Comparison of ENCODE assay signal across 28 cellular contexts in the genomic region with DNA sequence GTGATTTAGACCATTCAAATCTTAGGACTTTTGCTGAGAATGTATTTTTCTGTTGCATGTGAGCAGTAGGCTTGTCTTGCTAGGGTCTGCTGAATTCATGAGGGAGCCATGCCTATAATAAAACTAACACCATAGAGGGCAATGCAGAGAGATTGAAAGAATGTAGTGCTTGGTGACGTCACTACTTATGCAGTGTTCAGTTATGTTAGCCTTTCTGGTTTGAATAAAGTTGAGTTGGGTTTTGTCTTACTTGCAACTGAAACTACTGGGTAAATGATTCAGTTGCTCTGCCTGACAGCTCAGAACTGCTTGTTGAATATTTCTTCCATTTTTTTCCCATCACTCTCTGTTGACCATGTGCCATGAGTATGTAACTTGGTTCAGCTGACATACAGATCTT.
"Had no signal": no experiment of that assay in that cellular context is flagged by ENCODE, and none has a peak within 500 bp of the region (broad histone marks: within the 10 kb centered on the region; RNA-seq: fewer than 3 reads in every experiment).

No MANE protein-coding gene starts in this region.

- ATAC-seq: activated CD4-positive, CD25-positive, alpha-beta regulatory T cell treated with anti-CD3 and anti-CD28 coated beads, Interleukin-2, amount 50 U/mL, for 24 hours; effector memory CD8-positive, alpha-beta T cell; heart left ventricle; left lung; stimulated activated effector memory CD8-positive, alpha-beta T cell treated with anti-CD3 and anti-CD28 coated beads, Interleukin-12 subunit alpha, Interleukin-12 subunit beta, amount 100 ng/mL, for 72 hours; stimulated activated naive CD8-positive, alpha-beta T cell treated with anti-CD3 and anti-CD28 coated beads, Interleukin-15, amount 100 ng/mL, for 72 hours had no signal

- H3K27me3 ChIP-seq: adrenal gland, heart left ventricle, sigmoid colon, thyroid gland, upper lobe of left lung had no signal

- DNase-seq: activated CD4-positive, alpha-beta T cell treated with anti-CD3 and anti-CD28 coated beads for 48 hours; activated CD4-positive, alpha-beta T cell treated with anti-CD3 and anti-CD28 coated beads, Interleukin-2, amount 50 U/mL, for 48 hours; activated CD8-positive, alpha-beta memory T cell treated with anti-CD3 and anti-CD28 coated beads for 24 hours; activated effector memory CD4-positive, alpha-beta T cell treated with anti-CD3 and anti-CD28 coated beads, Interleukin-2, amount 50 U/mL, for 16 hours; activated naive CD4-positive, alpha-beta T cell treated with anti-CD3 and anti-CD28 coated beads for 36 hours; activated naive CD8-positive, alpha-beta T cell treated with anti-CD3 and anti-CD28 coated beads for 36 hours; adrenal gland; caudate nucleus; cortex of kidney; effector memory CD8-positive, alpha-beta T cell; erythroblast; heart left ventricle; hypothalamus; left lung; naive B cell; posterior cingulate gyrus; sigmoid colon; small intestine; stimulated activated CD4-positive, alpha-beta T cell treated with anti-CD3 and anti-CD28 coated beads, Interleukin-4, amount 100 ng/mL, for 24 hours; stimulated activated naive CD8-positive, alpha-beta T cell treated with anti-CD3 and anti-CD28 coated beads, Interleukin-15, amount 100 ng/mL, for 72 hours; substantia nigra; SW 1271; T-helper 9 cell; thyroid gland; upper lobe of left lung; WERI-Rb-1 had no signal

- H3K36me3 ChIP-seq: adrenal gland, thyroid gland had no signal

- H3K27ac ChIP-seq: left lung, sigmoid colon, thyroid gland, upper lobe of left lung, WERI-Rb-1 had no signal

- H3K4me3 ChIP-seq: adrenal gland, left lung, sigmoid colon, thyroid gland, upper lobe of left lung had no signal

- H3K9me3 ChIP-seq: adrenal gland, heart left ventricle, left lung, sigmoid colon, thyroid gland, upper lobe of left lung had no signal
